29 cellular contexts compared by ENCODE assay signal in the genomic region with DNA sequence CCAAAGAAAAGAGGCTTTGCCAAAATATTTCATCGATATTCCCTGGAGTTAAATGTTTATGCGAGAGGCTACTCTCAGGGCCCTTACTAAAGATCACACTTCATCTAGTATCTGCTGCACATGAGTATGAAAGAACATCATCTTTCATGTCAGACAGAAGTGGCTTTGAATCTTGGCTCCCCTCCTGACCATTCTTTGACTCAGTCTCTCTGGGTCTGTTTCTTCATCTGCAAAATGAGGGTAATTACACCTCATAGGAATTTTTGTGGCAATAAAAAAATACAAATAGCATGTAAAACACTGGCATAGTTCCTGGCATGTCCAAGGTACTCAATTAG. TPM values are rescaled to one million over a fixed set of nuclear protein-coding genes. Genes with fewer than 3 reads are reported as not detected.
"Had no signal": no experiment of that assay in that cellular context is flagged by ENCODE, and none has a peak within 500 bp of the region (broad histone marks: within the 10 kb centered on the region; RNA-seq: fewer than 3 reads in every experiment).

No MANE protein-coding gene starts in this region.

- H3K27me3 ChIP-seq: left lung, ovary, stomach, suprapubic skin, tibial artery, upper lobe of right lung had no signal

- FAIRE-seq: keratinocyte, urothelium cell line had no signal

- DNase-seq: hippocampal formation; kidney glomerular epithelial cell; left cardiac atrium; left lung; lower lobe of right lung; mammary epithelial cell; mesendoderm; naive thymus-derived CD4-positive, alpha-beta T cell; ovary; posterior cingulate gyrus; retina; right cardiac atrium; stimulated activated CD4-positive, alpha-beta T cell treated with anti-CD3 and anti-CD28 coated beads, Interleukin-12 subunit alpha, Interleukin-12 subunit beta, amount 100 ng/mL, for 4 hours; stimulated activated CD4-positive, alpha-beta T cell treated with anti-CD3 and anti-CD28 coated beads, Interleukin-15, amount 100 ng/mL, for 24 hours; stimulated activated CD4-positive, alpha-beta T cell treated with anti-CD3 and anti-CD28 coated beads, Interleukin-2, amount 100 ng/mL, for 24 hours; stimulated activated CD4-positive, alpha-beta T cell treated with anti-CD3 and anti-CD28 coated beads, Interleukin-4, amount 100 ng/mL, for 1 hour; stimulated activated naive B cell treated with anti-CD40 and anti-IgM and Interleukin-4, amounts not matched to agents 10 μg/mL and 1 μg/mL and 100 μg/mL, for 72 hours; stimulated activated naive CD8-positive, alpha-beta T cell treated with anti-CD3 and anti-CD28 coated beads, Interleukin-15, Interleukin-2, amounts not matched to agents 100 U/mL and 50 U/mL, for 24 hours; stomach; tibial artery; trophoblast cell; upper lobe of right lung had no signal

- H3K36me3 ChIP-seq: left lung, lower lobe of right lung, ovary, prostate gland, stomach, suprapubic skin, thoracic aorta, upper lobe of right lung had no signal

- H3K27ac ChIP-seq: left lung, lower lobe of right lung, ovary, prostate gland, stomach, suprapubic skin, thoracic aorta, tibial artery had no signal

- H3K4me3 ChIP-seq: left lung, lower lobe of right lung, ovary, prostate gland, skin epidermis, stomach, suprapubic skin, thoracic aorta, tibial artery, upper lobe of right lung had no signal

- H3K4me1 ChIP-seq: left lung, lower lobe of right lung, prostate gland, stomach, upper lobe of right lung had no signal

- H3K9me3 ChIP-seq: ovary, prostate gland, suprapubic skin, tibial artery, upper lobe of right lung had no signal

RNA-seq across cellular contexts. Expression of gene SLIT3, which starts 58.1 kb away (rescaled TPM):
- total RNA-seq: myocyte had no signal
